In genomic region chr2:215436705-215437570, GRCh38 we compare ENCODE assay signal across 8 cellular contexts. TPM values are rescaled to one million over a fixed set of nuclear protein-coding genes. Genes with fewer than 3 reads are reported as not detected.
DNase-seq lines count a peak whose midpoint lies in the region; ATAC-seq lines count a peak whose summit lies in the region.

No MANE protein-coding gene starts in this region.

- H3K4me3 ChIP-seq in skeletal muscle cell (ENCODE audit: low read depth, low read length), result peak overlapping the region; percentile 61

- intact Hi-C loops in left cardiac atrium (cut with DNase I), result no loop called here

- ATAC-seq in HG02642 (IDR thresholded peaks at IDR 0.05; ENCODE audit: poor library complexity, unreplicated experiment) (peak; percentile 12), left cardiac atrium (peak in 1 of 2 donors; percentile 11)

- DNase-seq in ELR (ENCODE audit: low read depth), result peak; percentile 47
- DNase-seq in activated T-cell treated with anti-CD3 and anti-CD28 coated beads, Interleukin-2, amount 50 U/mL, for 48 hours, result peak; percentile 21 to 23
- DNase-seq in left cardiac atrium, result peak; percentile 54
- DNase-seq in skeletal muscle cell (ENCODE audit: low read depth), result no peak
- no peak for DNase-seq in SHP77 (lab: John Stamatoyannopoulos, UW)
- DNase-seq in KG1 (lab: John Stamatoyannopoulos, UW), result no peak
- no peak for DNase-seq in NCI-H510A treated with DMSO at 0.1 percent for 48 hours (lab: John Stamatoyannopoulos, UW)

RNA-seq across cellular contexts. Expression of gene FN1, which starts 1.1 kb away (rescaled TPM):
- total RNA-seq in left cardiac atrium, result 100 to 1,000 TPM; 245 to 775 TPM

Comparison
In these comparisons a context has a peak if more than half of its experiments do, and no peak if none do; other contexts are left out.
1. DNase-seq: peak in ELR (single experiment), activated T-cell treated with anti-CD3 and anti-CD28 coated beads, Interleukin-2, amount 50 U/mL, for 48 hours (2 of 2) and left cardiac atrium (single experiment); none in skeletal muscle cell (single experiment), SHP77 (0 of 2), KG1 (single experiment) and NCI-H510A treated with DMSO at 0.1 percent for 48 hours (single experiment).